ENCODE assay signal across 9 cellular contexts in the genomic region with DNA sequence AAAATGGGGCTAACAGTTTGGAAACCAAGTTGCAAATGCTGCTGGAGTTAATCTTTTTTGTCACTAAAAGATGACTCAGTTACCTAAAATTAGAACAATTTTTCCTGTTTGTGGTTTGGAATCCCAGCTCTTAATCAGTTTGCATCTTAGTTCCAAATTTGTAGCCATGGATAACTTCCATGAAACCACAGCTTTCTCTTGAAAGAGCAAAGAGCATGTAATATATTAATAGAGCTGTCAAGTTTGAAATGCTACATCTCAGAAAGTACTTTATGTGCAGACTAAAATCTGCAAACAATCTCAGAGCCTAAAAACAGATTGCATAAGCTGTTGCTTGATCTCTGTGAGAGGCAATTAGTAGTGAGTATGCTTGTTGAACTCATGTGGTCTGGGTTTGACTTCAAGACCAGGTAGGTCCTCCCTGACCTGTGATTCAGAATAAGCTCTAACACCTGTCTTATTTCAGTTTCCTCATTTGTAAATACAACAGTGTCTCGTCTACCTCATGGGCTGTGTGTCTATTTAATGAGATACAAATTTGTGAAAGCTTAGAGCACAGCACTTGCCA. TPM values are rescaled to one million over a fixed set of nuclear protein-coding genes. Genes with fewer than 3 reads are reported as not detected.
DNase-seq lines count a peak whose midpoint lies in the region; ATAC-seq, FAIRE-seq and TF ChIP-seq lines count a peak whose summit lies in the region.
"Had no signal": no experiment of that assay in that cellular context is flagged by ENCODE, and none has a peak within 500 bp of the region (broad histone marks: within the 10 kb centered on the region; RNA-seq: fewer than 3 reads in every experiment).

No MANE protein-coding gene starts in this region.

- ATAC-seq in SK-N-SH treated with all-trans-retinoic acid at 6 μM for 48 hours, result peak; percentile 94
- ATAC-seq in heart left ventricle, result peak; percentile 73 to 92 (median 90)
- ATAC-seq in activated CD4-positive, alpha-beta T cell treated with anti-CD3 and anti-CD28 coated beads for 36 hours, result no peak

- TF ChIP-seq CTCF in heart left ventricle (IDR thresholded peaks at IDR 0.05), result no peak

- intact Hi-C loops in heart left ventricle (cut with DNase I), result no loop called here
- intact Hi-C loops in activated CD4-positive, alpha-beta T cell treated with anti-CD3 and anti-CD28 coated beads for 36 hours (cut with DNase I, micrococcal nuclease), result no loop called here

- CTCF ChIA-PET in activated CD4-positive, alpha-beta T cell treated with anti-CD3 and anti-CD28 coated beads for 36 hours (lab: Charles Lee), result interaction anchor here (0.7 to 1.8 kb wide), 3 partner anchors 10 to 55 kb away, joined by 3 to 7 read pairs (median 3); no protein-coding TSS in a partner anchor

- H3K9me3 ChIP-seq in heart left ventricle, result no peaks in the 10 kb centered on the region
- no peaks in the 10 kb centered on the region for H3K9me3 ChIP-seq in small intestine (ENCODE audit: control insufficient read depth, low read depth)

- peak overlapping the region in 2 of 12 donors; percentile 4 to 29 for H3K4me3 ChIP-seq in heart left ventricle
- no peak overlapping the region for H3K4me3 ChIP-seq in small intestine (ENCODE audit: low read depth in 1 of 2, low read length in 2 of 2)

- H3K27me3 ChIP-seq in heart left ventricle (no peaks in the 10 kb centered on the region), small intestine (ENCODE audit: control insufficient read depth in 2 of 2, insufficient read depth in 2 of 2, low read length in 2 of 2) (no peaks in the 10 kb centered on the region)

- DNase-seq in GM12892 (ENCODE audit: insufficient read length) (no peak), heart left ventricle (no peak), small intestine (peak; percentile 76), KG1 (lab: John Stamatoyannopoulos, UW) (no peak)
- DNase-seq in activated CD8-positive, alpha-beta memory T cell treated with anti-CD3 and anti-CD28 coated beads, Interleukin-2, amount 50 U/mL, for 4 hours, result no peak
- DNase-seq in activated CD4-positive, alpha-beta T cell treated with anti-CD3 and anti-CD28 coated beads for 36 hours, result no peak
- no peak for DNase-seq in activated T-cell treated with anti-CD3 and anti-CD28 coated beads, Interleukin-2, amount 50 U/mL, for 1 hour
- DNase-seq: activated effector memory CD4-positive, alpha-beta T cell treated with Interleukin-2 at 50 U/mL for 16 hours had no signal

- H3K9me3 Mint-ChIP-seq in activated CD4-positive, alpha-beta T cell treated with anti-CD3 and anti-CD28 coated beads for 36 hours (ENCODE audit: low read depth), result no peaks in the 10 kb centered on the region

- H3K4me3 Mint-ChIP-seq in activated CD4-positive, alpha-beta T cell treated with anti-CD3 and anti-CD28 coated beads for 36 hours, result no peak overlapping the region

- TF ChIP-seq POLR2A in GM12892 (IDR thresholded peaks at IDR 0.05; ENCODE audit: low read depth, low read length) (no peak), heart left ventricle (IDR thresholded peaks at IDR 0.05) (peak in 1 of 2 donors; percentile 19)

- 29 to 46% (median 33%) methylated on average over 1 of the region's 1 CpG for WGBS in heart left ventricle, 4 donors
- 43 to 49% (median 43%) methylated on average over 1 of the region's 1 CpG for WGBS in small intestine, 3 donors

- H3K4me1 Mint-ChIP-seq in activated CD4-positive, alpha-beta T cell treated with anti-CD3 and anti-CD28 coated beads for 36 hours, result peaks cover 7% of the 10 kb centered on the region

- no peaks in the 10 kb centered on the region for H3K27me3 Mint-ChIP-seq in activated CD4-positive, alpha-beta T cell treated with anti-CD3 and anti-CD28 coated beads for 36 hours

- peaks cover 23% of the 10 kb centered on the region for H3K36me3 Mint-ChIP-seq in activated CD4-positive, alpha-beta T cell treated with anti-CD3 and anti-CD28 coated beads for 36 hours (ENCODE audit: low read depth)

- FAIRE-seq in GM12892 (lab: Jason Lieb, UNC) (peak; percentile 60), small intestine (lab: Jason Lieb, UNC) (no peak)

- H3K27ac ChIP-seq in heart left ventricle, result peak overlapping the region; percentile 45 to 76 (median 60)
- peak overlapping the region; percentile 39 to 64 for H3K27ac ChIP-seq in small intestine (ENCODE audit: low read depth in 1 of 2, low read length in 1 of 2)

- no peak overlapping the region for H3K27ac Mint-ChIP-seq in activated CD4-positive, alpha-beta T cell treated with anti-CD3 and anti-CD28 coated beads for 36 hours

- peaks cover 0 to 37% (median 24%) of the 10 kb centered on the region in 12 donors for H3K4me1 ChIP-seq in heart left ventricle
- H3K4me1 ChIP-seq in small intestine (ENCODE audit: control insufficient read depth in 2 of 2, insufficient read depth in 1 of 2, low read depth in 1 of 2, low read length in 1 of 2), result peaks cover 5 to 7% of the 10 kb centered on the region in 2 donors

- POLR2A ChIA-PET in activated CD4-positive, alpha-beta T cell treated with anti-CD3 and anti-CD28 coated beads for 36 hours (lab: Charles Lee), result interaction anchor here (0.9 to 1.4 kb wide), 2 partner anchors 24 to 27 kb away, joined by 3 to 4 read pairs; a partner anchor contains a TSS

- peaks cover 0 to 41% (median 28%) of the 10 kb centered on the region in 9 donors for H3K36me3 ChIP-seq in heart left ventricle
- peaks cover 1 to 2% of the 10 kb centered on the region in 2 donors for H3K36me3 ChIP-seq in small intestine (ENCODE audit: control insufficient read depth in 2 of 2, insufficient read depth in 2 of 2, low read length in 2 of 2)

TF ChIP-seq in SK-N-SH treated with all-trans-retinoic acid at 6 μM for 48 hours, 23 proteins besides CTCF, POLR2A, EP300 and RAD21 (continues in another document):
- TF ChIP-seq, protein P1, sequence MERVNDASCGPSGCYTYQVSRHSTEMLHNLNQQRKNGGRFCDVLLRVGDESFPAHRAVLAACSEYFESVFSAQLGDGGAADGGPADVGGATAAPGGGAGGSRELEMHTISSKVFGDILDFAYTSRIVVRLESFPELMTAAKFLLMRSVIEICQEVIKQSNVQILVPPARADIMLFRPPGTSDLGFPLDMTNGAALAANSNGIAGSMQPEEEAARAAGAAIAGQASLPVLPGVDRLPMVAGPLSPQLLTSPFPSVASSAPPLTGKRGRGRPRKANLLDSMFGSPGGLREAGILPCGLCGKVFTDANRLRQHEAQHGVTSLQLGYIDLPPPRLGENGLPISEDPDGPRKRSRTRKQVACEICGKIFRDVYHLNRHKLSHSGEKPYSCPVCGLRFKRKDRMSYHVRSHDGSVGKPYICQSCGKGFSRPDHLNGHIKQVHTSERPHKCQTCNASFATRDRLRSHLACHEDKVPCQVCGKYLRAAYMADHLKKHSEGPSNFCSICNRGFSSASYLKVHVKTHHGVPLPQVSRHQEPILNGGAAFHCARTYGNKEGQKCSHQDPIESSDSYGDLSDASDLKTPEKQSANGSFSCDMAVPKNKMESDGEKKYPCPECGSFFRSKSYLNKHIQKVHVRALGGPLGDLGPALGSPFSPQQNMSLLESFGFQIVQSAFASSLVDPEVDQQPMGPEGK (CRISPR knock-in tag; IDR thresholded peaks at IDR 0.05; ENCODE audit: borderline replicate concordance), result peak; percentile 60; the same call in 1 of the 2 replicates
- no peak; the same call in 1 of the 2 replicates for TF ChIP-seq TCF4 (CRISPR knock-in tag; IDR thresholded peaks at IDR 0.05; ENCODE audit: borderline replicate concordance)
- TF ChIP-seq, protein P2, sequence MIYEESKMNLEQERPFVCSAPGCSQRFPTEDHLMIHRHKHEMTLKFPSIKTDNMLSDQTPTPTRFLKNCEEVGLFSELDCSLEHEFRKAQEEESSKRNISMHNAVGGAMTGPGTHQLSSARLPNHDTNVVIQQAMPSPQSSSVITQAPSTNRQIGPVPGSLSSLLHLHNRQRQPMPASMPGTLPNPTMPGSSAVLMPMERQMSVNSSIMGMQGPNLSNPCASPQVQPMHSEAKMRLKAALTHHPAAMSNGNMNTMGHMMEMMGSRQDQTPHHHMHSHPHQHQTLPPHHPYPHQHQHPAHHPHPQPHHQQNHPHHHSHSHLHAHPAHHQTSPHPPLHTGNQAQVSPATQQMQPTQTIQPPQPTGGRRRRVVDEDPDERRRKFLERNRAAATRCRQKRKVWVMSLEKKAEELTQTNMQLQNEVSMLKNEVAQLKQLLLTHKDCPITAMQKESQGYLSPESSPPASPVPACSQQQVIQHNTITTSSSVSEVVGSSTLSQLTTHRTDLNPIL (CRISPR knock-in tag; IDR thresholded peaks at IDR 0.05; ENCODE audit: low read depth), result no peak
- TF ChIP-seq, protein P3, sequence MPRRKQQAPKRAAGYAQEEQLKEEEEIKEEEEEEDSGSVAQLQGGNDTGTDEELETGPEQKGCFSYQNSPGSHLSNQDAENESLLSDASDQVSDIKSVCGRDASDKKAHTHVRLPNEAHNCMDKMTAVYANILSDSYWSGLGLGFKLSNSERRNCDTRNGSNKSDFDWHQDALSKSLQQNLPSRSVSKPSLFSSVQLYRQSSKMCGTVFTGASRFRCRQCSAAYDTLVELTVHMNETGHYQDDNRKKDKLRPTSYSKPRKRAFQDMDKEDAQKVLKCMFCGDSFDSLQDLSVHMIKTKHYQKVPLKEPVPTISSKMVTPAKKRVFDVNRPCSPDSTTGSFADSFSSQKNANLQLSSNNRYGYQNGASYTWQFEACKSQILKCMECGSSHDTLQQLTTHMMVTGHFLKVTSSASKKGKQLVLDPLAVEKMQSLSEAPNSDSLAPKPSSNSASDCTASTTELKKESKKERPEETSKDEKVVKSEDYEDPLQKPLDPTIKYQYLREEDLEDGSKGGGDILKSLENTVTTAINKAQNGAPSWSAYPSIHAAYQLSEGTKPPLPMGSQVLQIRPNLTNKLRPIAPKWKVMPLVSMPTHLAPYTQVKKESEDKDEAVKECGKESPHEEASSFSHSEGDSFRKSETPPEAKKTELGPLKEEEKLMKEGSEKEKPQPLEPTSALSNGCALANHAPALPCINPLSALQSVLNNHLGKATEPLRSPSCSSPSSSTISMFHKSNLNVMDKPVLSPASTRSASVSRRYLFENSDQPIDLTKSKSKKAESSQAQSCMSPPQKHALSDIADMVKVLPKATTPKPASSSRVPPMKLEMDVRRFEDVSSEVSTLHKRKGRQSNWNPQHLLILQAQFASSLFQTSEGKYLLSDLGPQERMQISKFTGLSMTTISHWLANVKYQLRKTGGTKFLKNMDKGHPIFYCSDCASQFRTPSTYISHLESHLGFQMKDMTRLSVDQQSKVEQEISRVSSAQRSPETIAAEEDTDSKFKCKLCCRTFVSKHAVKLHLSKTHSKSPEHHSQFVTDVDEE (CRISPR knock-in tag; IDR thresholded peaks at IDR 0.05), result no peak

RNA-seq across cellular contexts. Expression of a gene that starts 23.5 kb away (rescaled TPM):
- polyA plus RNA-seq in GM12892 (2012; ENCODE audit: missing spikeins), result 8.0 TPM
- 10 to 100 TPM in 8 of 9 donors, 1 to 10 TPM in 1; 9.9 to 41.7 (median 11.2) TPM for total RNA-seq in heart left ventricle
- polyA plus RNA-seq in heart left ventricle (1 to 10 TPM; 6.0 to 7.9 TPM), small intestine (1 to 10 TPM; 6.5 to 8.9 (median 8.1) TPM)
- 10 to 100 TPM in 1 of 2 experiments, 1 to 10 TPM in 1; 8.7 to 12.0 TPM for total RNA-seq in activated CD4-positive, alpha-beta T cell treated with anti-CD3 and anti-CD28 coated beads for 36 hours

RNA-seq across cellular contexts. Expression of a gene that starts 59.5 kb away (rescaled TPM):
- polyA plus RNA-seq in GM12892 (2012; ENCODE audit: missing spikeins), result 7.3 TPM
- 1 to 10 TPM in 2 of 9 donors, under 1 TPM in 7; 0.11 to 4.7 (median 0.56) TPM for total RNA-seq in heart left ventricle
- polyA plus RNA-seq in heart left ventricle, result 1 to 10 TPM in 1 of 2 donors, not detected in 1; 1.3 TPM
- polyA plus RNA-seq in small intestine, result 10 to 100 TPM in 1 of 3 donors, 1 to 10 TPM in 2; 1.1 to 11.6 (median 2.5) TPM
- 10 to 100 TPM; 10.5 to 12.4 TPM for total RNA-seq in activated CD4-positive, alpha-beta T cell treated with anti-CD3 and anti-CD28 coated beads for 36 hours
